ENCODE assay signal across 12 cellular contexts in genomic region chr16:72894291-72895151, GRCh38.
DNase-seq lines count a peak whose midpoint lies in the region; ATAC-seq, FAIRE-seq and TF ChIP-seq lines count a peak whose summit lies in the region.
"Had no signal": no experiment of that assay in that cellular context is flagged by ENCODE, and none has a peak within 500 bp of the region (broad histone marks: within the 10 kb centered on the region; RNA-seq: fewer than 3 reads in every experiment).

No MANE protein-coding gene starts in this region.

- H2BK120ac ChIP-seq in H9 (ENCODE audit: low read depth, low read length, poor library complexity, severe bottlenecking), result no peak overlapping the region

- TF ChIP-seq POLR2A in esophagus muscularis mucosa (IDR thresholded peaks at IDR 0.05; ENCODE audit: low read depth) (no peak), GM12892 (IDR thresholded peaks at IDR 0.05; ENCODE audit: low read depth, low read length) (no peak)

- WGBS in H9 (ENCODE audit: extremely low coverage, insufficient read length, low lambda C conversion rate), result no CpG with 5 or more reads among the region's 18 CpGs
- 72% methylated on average over 18 of the region's 18 CpGs for WGBS in esophagus muscularis mucosa

- H3K79me1 ChIP-seq in H9 (ENCODE audit: insufficient read depth, low read depth, low read length, poor library complexity, severe bottlenecking), result no peaks in the 10 kb centered on the region

- no peak for TF ChIP-seq CTCF in H9 (conservative IDR thresholded peaks at IDR 0.05)
- no peak for TF ChIP-seq CTCF in chondrocyte (IDR thresholded peaks at IDR 0.05)
- no peak for TF ChIP-seq CTCF in kidney (IDR thresholded peaks at IDR 0.05; ENCODE audit: borderline replicate concordance, extremely low read depth, insufficient read depth)
- TF ChIP-seq CTCF in esophagus muscularis mucosa (IDR thresholded peaks at IDR 0.05), result no peak

- H3K27ac Mint-ChIP-seq in H9 (peak overlapping the region in 1 of 3 experiments; percentile 30; a peak in 1 of 7 replicates), chondrocyte (ENCODE audit: unreplicated experiment) (peak overlapping the region; percentile 75)
- no peak overlapping the region for H3K27ac Mint-ChIP-seq in stimulated activated naive CD8-positive, alpha-beta T cell treated with anti-CD3 and anti-CD28 coated beads, Interleukin-15, amount 100 ng/mL, for 72 hours

- no peak overlapping the region for H3T11ph ChIP-seq in H9 (ENCODE audit: low read length)

- H3K27me3 ChIP-seq in H9 (ENCODE audit: insufficient read depth, low read length) (no peaks in the 10 kb centered on the region), skeletal muscle tissue (ENCODE audit: control insufficient read depth in 3 of 3, insufficient read depth in 3 of 3, low read length in 3 of 3) (no peaks in the 10 kb centered on the region), esophagus muscularis mucosa (no peaks in the 10 kb centered on the region)

- no peak for FAIRE-seq in kidney (lab: Jason Lieb, UNC)
- FAIRE-seq in GM12892 (lab: Jason Lieb, UNC), result no peak

- H3K36me3 Mint-ChIP-seq in H9 (ENCODE audit: insufficient read depth in 1 of 3, low read depth in 3 of 3) (no peaks in the 10 kb centered on the region; a peak in 1 of 7 replicates), chondrocyte (ENCODE audit: low read depth) (peaks cover 15% of the 10 kb centered on the region)
- H3K36me3 Mint-ChIP-seq: naive thymus-derived CD8-positive, alpha-beta T cell had no signal

- H3K23ac ChIP-seq in H9 (ENCODE audit: insufficient read length, low read depth, low read length), result no peak overlapping the region

- no peak overlapping the region for H2AFZ ChIP-seq in H9 (ENCODE audit: low read length)

- H3K9ac ChIP-seq in H9 (ENCODE audit: extremely low read depth, insufficient read length, low read length) (no peak overlapping the region), kidney (ENCODE audit: low read length in 2 of 2) (no peak overlapping the region), skeletal muscle tissue (ENCODE audit: low read depth in 1 of 3, low read length in 3 of 3) (no peak overlapping the region)

- no peaks in the 10 kb centered on the region for H3K23me2 ChIP-seq in H9 (ENCODE audit: insufficient read length, low read depth, low read length, poor library complexity, severe bottlenecking)

- H3K14ac ChIP-seq in H9 (ENCODE audit: insufficient read depth, low read length), result peak overlapping the region; percentile 13; the same call in 1 of the 2 replicates

- no peak overlapping the region for H4K91ac ChIP-seq in H9 (ENCODE audit: insufficient read length, low read depth, low read length)

- no peaks in the 10 kb centered on the region for H4K20me1 ChIP-seq in H9 (ENCODE audit: control insufficient read depth, insufficient read depth, insufficient read length)

- H3K4me1 Mint-ChIP-seq in H9 (peaks cover 2 to 9% of the 10 kb centered on the region in 2 experiments; a peak in 2 of 4 replicates), chondrocyte (ENCODE audit: low read depth) (peaks cover 74% of the 10 kb centered on the region)
- no peaks in the 10 kb centered on the region for H3K4me1 Mint-ChIP-seq in stimulated activated naive CD8-positive, alpha-beta T cell treated with anti-CD3 and anti-CD28 coated beads, Interleukin-15, amount 100 ng/mL, for 72 hours
- H3K4me1 Mint-ChIP-seq: naive thymus-derived CD8-positive, alpha-beta T cell had no signal

- H4K8ac ChIP-seq in H9 (replicated peaks; ENCODE audit: insufficient read length, low read depth, low read length), result no peak overlapping the region

- no peak overlapping the region for H3K4ac ChIP-seq in H9 (ENCODE audit: low read depth, low read length)

- H3K27ac ChIP-seq in H9 (ENCODE audit: insufficient read length, low read depth, low read length) (no peak overlapping the region), kidney (ENCODE audit: low read depth in 2 of 2, low read length in 2 of 2) (peak overlapping the region; percentile 26 to 36), skeletal muscle tissue (ENCODE audit: low read depth, low read length) (no peak overlapping the region), esophagus muscularis mucosa (replicated peaks in 1 of 4) (peak overlapping the region in 1 of 4 donors; percentile 1)
- H3K27ac ChIP-seq: C4-2B had no signal

- H3K56ac ChIP-seq in H9 (ENCODE audit: insufficient read length, low read depth, low read length), result no peak overlapping the region

- H3K4me3 Mint-ChIP-seq in H9, result no peak overlapping the region
- peak overlapping the region; percentile 40 for H3K4me3 Mint-ChIP-seq in chondrocyte (ENCODE audit: unreplicated experiment)
- H3K4me3 Mint-ChIP-seq in stimulated activated naive CD8-positive, alpha-beta T cell treated with anti-CD3 and anti-CD28 coated beads, Interleukin-15, amount 100 ng/mL, for 72 hours, result no peak overlapping the region
- H3K4me3 Mint-ChIP-seq: activated T-cell treated with anti-CD3 and anti-CD28 coated beads, Interleukin-2, amount 50 U/mL, for 4 hours; naive thymus-derived CD8-positive, alpha-beta T cell had no signal

- H2BK20ac ChIP-seq in H9 (ENCODE audit: low read depth, low read length, poor library complexity, severe bottlenecking), result no peak overlapping the region

- no peaks in the 10 kb centered on the region for H3K36me3 ChIP-seq in kidney (ENCODE audit: control insufficient read depth in 1 of 2, insufficient read depth in 2 of 2, low read length in 2 of 2)
- peaks cover 0 to 4% (median 0%) of the 10 kb centered on the region in 3 donors for H3K36me3 ChIP-seq in skeletal muscle tissue (ENCODE audit: control insufficient read depth in 3 of 3, insufficient read depth in 3 of 3, low read length in 3 of 3)
- H3K36me3 ChIP-seq in esophagus muscularis mucosa, result peaks cover 2 to 6% (median 3%) of the 10 kb centered on the region in 4 donors

- H3K4me1 ChIP-seq in H9 (ENCODE audit: insufficient read depth, low read length) (no peaks in the 10 kb centered on the region), kidney (ENCODE audit: control insufficient read depth in 1 of 2, insufficient read depth in 1 of 2, low read depth in 1 of 2, low read length in 2 of 2) (peaks cover 2 to 3% of the 10 kb centered on the region in 2 donors), skeletal muscle tissue (ENCODE audit: control insufficient read depth in 3 of 3, insufficient read depth in 3 of 3, low read length in 3 of 3) (peaks cover 19 to 37% (median 26%) of the 10 kb centered on the region in 3 donors), esophagus muscularis mucosa (peaks cover 9 to 17% (median 16%) of the 10 kb centered on the region in 4 donors)

- H2BK12ac ChIP-seq in H9 (ENCODE audit: insufficient read length, low read depth, low read length), result no peak overlapping the region

- no peak overlapping the region for H4K5ac ChIP-seq in H9 (ENCODE audit: insufficient read length, low read depth, low read length)

- no peak for TF ChIP-seq EP300 in esophagus muscularis mucosa (IDR thresholded peaks at IDR 0.05)

- intact Hi-C loops in kidney (cut with DNase I) (no loop called here), esophagus muscularis mucosa (cut with DNase I) (no loop called here)

- no peak for ATAC-seq in stimulated activated naive CD8-positive, alpha-beta T cell treated with anti-CD3 and anti-CD28 coated beads, Interleukin-15, amount 100 ng/mL, for 72 hours
- ATAC-seq: activated T-cell treated with anti-CD3 and anti-CD28 coated beads, Interleukin-2, amount 50 U/mL, for 4 hours; naive thymus-derived CD8-positive, alpha-beta T cell had no signal

- H3K27me3 Mint-ChIP-seq in H9 (ENCODE audit: low read depth) (peaks cover 4% of the 10 kb centered on the region), chondrocyte (ENCODE audit: low read depth) (no peaks in the 10 kb centered on the region)
- H3K27me3 Mint-ChIP-seq in stimulated activated naive CD8-positive, alpha-beta T cell treated with anti-CD3 and anti-CD28 coated beads, Interleukin-15, amount 100 ng/mL, for 72 hours, result peaks cover 4% of the 10 kb centered on the region

- no peak overlapping the region for H3K4me2 ChIP-seq in H9 (ENCODE audit: insufficient read depth, insufficient read length, low read length)

- no peaks in the 10 kb centered on the region for H3K79me2 ChIP-seq in H9 (ENCODE audit: insufficient read depth, low read length)

- no peak overlapping the region for H2AK5ac ChIP-seq in H9 (ENCODE audit: insufficient read length, low read length)

- H3K9me3 Mint-ChIP-seq in H9 (no peaks in the 10 kb centered on the region), chondrocyte (ENCODE audit: low read depth) (no peaks in the 10 kb centered on the region)
- peaks cover 6 to 13% of the 10 kb centered on the region in 2 donors for H3K9me3 Mint-ChIP-seq in stimulated activated naive CD8-positive, alpha-beta T cell treated with anti-CD3 and anti-CD28 coated beads, Interleukin-15, amount 100 ng/mL, for 72 hours
- H3K9me3 Mint-ChIP-seq: activated T-cell treated with anti-CD3 and anti-CD28 coated beads, Interleukin-2, amount 50 U/mL, for 4 hours had no signal

- H2BK5ac ChIP-seq in H9 (ENCODE audit: insufficient read length, low read length), result no peak overlapping the region

- H3K9me3 ChIP-seq in H9 (ENCODE audit: control insufficient read depth, low read depth, low read length) (no peaks in the 10 kb centered on the region), kidney (ENCODE audit: control insufficient read depth in 1 of 2, low read length in 2 of 2) (no peaks in the 10 kb centered on the region), skeletal muscle tissue (ENCODE audit: control insufficient read depth in 3 of 3, low read length in 3 of 3) (no peaks in the 10 kb centered on the region), esophagus muscularis mucosa (no peaks in the 10 kb centered on the region)

- DNase-seq in H9, result no peak
- peak; percentile 59 for DNase-seq in chondrocyte (ENCODE audit: low spot score)
- DNase-seq in kidney, result no peak
- no peak for DNase-seq in esophagus muscularis mucosa (ENCODE audit: extremely low spot score)
- no peak for DNase-seq in NCI-H510A treated with DMSO at 0.1 percent for 48 hours (lab: John Stamatoyannopoulos, UW)
- DNase-seq in GM12892 (ENCODE audit: insufficient read length), result no peak
- DNase-seq in stimulated activated naive CD8-positive, alpha-beta T cell treated with anti-CD3 and anti-CD28 coated beads, Interleukin-15, amount 100 ng/mL, for 72 hours, result no peak
- DNase-seq: activated T-cell treated with anti-CD3 and anti-CD28 coated beads, Interleukin-2, amount 50 U/mL, for 4 hours; naive thymus-derived CD8-positive, alpha-beta T cell; NCI-H1092 treated with DMSO at 0.1 percent for 48 hours had no signal

- H3K18ac ChIP-seq in H9 (ENCODE audit: insufficient read length, low read depth, low read length), result no peak overlapping the region

- no peak overlapping the region for H2BK15ac ChIP-seq in H9 (ENCODE audit: low read depth, low read length)

- H3K4me3 ChIP-seq in kidney (ENCODE audit: low read length in 2 of 2), result no peak overlapping the region
- peak overlapping the region in 2 of 3 donors; percentile 3 to 29 for H3K4me3 ChIP-seq in skeletal muscle tissue (ENCODE audit: low read length in 3 of 3)
- no peak overlapping the region for H3K4me3 ChIP-seq in esophagus muscularis mucosa

Comparison
In these comparisons a context has a peak if more than half of its experiments do, and no peak if none do; other contexts are left out.
1. H3K27ac ChIP-seq: peak in kidney (2 of 2); none in H9 (single experiment) and skeletal muscle tissue (single experiment).
2. H3K4me3 ChIP-seq: peak in skeletal muscle tissue (2 of 3); none in kidney (0 of 2) and esophagus muscularis mucosa (0 of 4).